In genomic region chr4:109172301-109172700, GRCh38 we compare ENCODE assay signal across 25 cellular contexts.
DNase-seq lines count a peak whose midpoint lies in the region; ATAC-seq, FAIRE-seq and TF ChIP-seq lines count a peak whose summit lies in the region.
"Had no signal": no experiment of that assay in that cellular context is flagged by ENCODE, and none has a peak within 500 bp of the region (broad histone marks: within the 10 kb centered on the region; RNA-seq: fewer than 3 reads in every experiment).

No MANE protein-coding gene starts in this region.

- no peak overlapping the region for H3K27ac ChIP-seq in K562 (ENCODE audit: extremely low read depth, low read depth, low read length)
- H3K27ac ChIP-seq: 22Rv1; A549; BLaER1 treated with 17β-estradiol and CSF1 and Interleukin-3, amounts not matched to agents 10 nM and 100 nM; C4-2B had no signal

- H3K36me3 ChIP-seq in K562 (ENCODE audit: control insufficient read depth, insufficient read depth, low read length) = no peaks in the 10 kb centered on the region
- H3K36me3 ChIP-seq: BLaER1 treated with 17β-estradiol and CSF1 and Interleukin-3, amounts not matched to agents 10 nM and 100 nM had no signal

- FAIRE-seq in D721Med (lab: Jason Lieb, UNC) = peak; percentile 29
- no peak for FAIRE-seq in K562 (lab: Jason Lieb, UNC)
- FAIRE-seq: A549, GM12878, GM12892, GM18507, GM19239 had no signal

- no peak overlapping the region for H3K4me2 ChIP-seq in K562 (ENCODE audit: insufficient read depth, low read length)
- H3K4me2 ChIP-seq: A549; BLaER1 treated with 17β-estradiol and CSF1 and Interleukin-3, amounts not matched to agents 10 nM and 100 nM had no signal

- peaks cover 5 to 32% of the 10 kb centered on the region in 2 experiments; a peak in 3 of 5 replicates for H3K4me1 ChIP-seq in K562 (replicated peaks in 1 of 2; ENCODE audit: control insufficient read depth in 2 of 2, insufficient read depth in 2 of 2, low read length in 2 of 2)
- H3K4me1 ChIP-seq: A549; BLaER1 treated with 17β-estradiol and CSF1 and Interleukin-3, amounts not matched to agents 10 nM and 100 nM; Caco-2 had no signal

- H3K27me3 Mint-ChIP-seq in activated CD8-positive, alpha-beta T cell treated with anti-CD3 and anti-CD28 coated beads for 36 hours = peaks cover 1% of the 10 kb centered on the region
- H3K27me3 Mint-ChIP-seq: B cell; CD4-positive, alpha-beta T cell had no signal

- intact Hi-C loops in K562 (cut with micrococcal nuclease) (loop anchor here (5.0 kb wide), 1 partner anchor 120 kb away; no protein-coding TSS in a partner anchor), left cardiac atrium (cut with DNase I) (no loop called here)
- intact Hi-C loops in activated CD8-positive, alpha-beta T cell treated with anti-CD3 and anti-CD28 coated beads for 36 hours (cut with micrococcal nuclease) = no loop called here

- TF ChIP-seq CTCF in D721Med (IDR thresholded peaks at IDR 0.05; ENCODE audit: insufficient read depth, missing control alignments) (no peak), K562 (IDR thresholded peaks at IDR 0.05 in 2 of 3, conservative IDR thresholded peaks at IDR 0.05 in 1 of 3; ENCODE audit: insufficient read depth in 2 of 3, low read depth in 1 of 3, low read length in 3 of 3) (no peak), retinal pigment epithelial cell (conservative IDR thresholded peaks at IDR 0.05; ENCODE audit: low read depth, low read length) (no peak)
- no peak for TF ChIP-seq CTCF in activated CD8-positive, alpha-beta T cell treated with anti-CD3 and anti-CD28 coated beads for 36 hours (IDR thresholded peaks at IDR 0.05)

- H3K9me1 ChIP-seq in K562 (ENCODE audit: control insufficient read depth, insufficient read depth, low read length) = no peaks in the 10 kb centered on the region

- no peak for TF ChIP-seq POLR2A in K562 (conservative IDR thresholded peaks at IDR 0.05)

- no peaks in the 10 kb centered on the region for H4K20me1 ChIP-seq in K562 (replicated peaks; ENCODE audit: control insufficient read depth, insufficient read depth, low read length)
- H4K20me1 ChIP-seq: BLaER1 treated with 17β-estradiol and CSF1 and Interleukin-3, amounts not matched to agents 10 nM and 100 nM had no signal

- CTCF ChIA-PET in K562 (lab: Yijun Ruan, JAX; ENCODE audit: low intra/inter-chr PET ratio) = no interaction called here
- CTCF ChIA-PET in activated CD8-positive, alpha-beta T cell treated with anti-CD3 and anti-CD28 coated beads for 36 hours (lab: Charles Lee) = no interaction called here

- no peaks in the 10 kb centered on the region for H3K36me3 Mint-ChIP-seq in activated CD8-positive, alpha-beta T cell treated with anti-CD3 and anti-CD28 coated beads for 36 hours (ENCODE audit: low read depth)
- H3K36me3 Mint-ChIP-seq: CD8-positive, alpha-beta T cell had no signal

- H3K9ac ChIP-seq in K562 (ENCODE audit: insufficient read depth in 1 of 2, low read depth in 2 of 2, low read length in 2 of 2) = no peak overlapping the region
- H3K9ac ChIP-seq: BLaER1 treated with 17β-estradiol and CSF1 and Interleukin-3, amounts not matched to agents 10 nM and 100 nM had no signal

- H3K9me3 Mint-ChIP-seq in activated CD8-positive, alpha-beta T cell treated with anti-CD3 and anti-CD28 coated beads for 36 hours = no peaks in the 10 kb centered on the region
- H3K9me3 Mint-ChIP-seq: CD4-positive, alpha-beta T cell; CD8-positive, alpha-beta T cell had no signal

- H3K4me3 Mint-ChIP-seq in activated CD8-positive, alpha-beta T cell treated with anti-CD3 and anti-CD28 coated beads for 36 hours = no peak overlapping the region
- H3K4me3 Mint-ChIP-seq: B cell; CD4-positive, alpha-beta T cell; CD8-positive, alpha-beta T cell had no signal

- TF ChIP-seq EP300 in K562 (IDR thresholded peaks at IDR 0.05; ENCODE audit: low read length) = no peak

- peak overlapping the region; percentile 28 for H2AFZ ChIP-seq in K562 (ENCODE audit: low read depth, low read length)

- no peaks in the 10 kb centered on the region for H3K4me1 Mint-ChIP-seq in activated CD8-positive, alpha-beta T cell treated with anti-CD3 and anti-CD28 coated beads for 36 hours (ENCODE audit: low read depth)
- H3K4me1 Mint-ChIP-seq: B cell had no signal

- DNase-seq in D721Med (ENCODE audit: insufficient read length, low spot score) (no peak), NCI-H82 treated with DMSO at 0.1 percent for 48 hours (lab: John Stamatoyannopoulos, UW; ENCODE audit: unreplicated experiment) (peak; percentile 58), K562 (ENCODE audit: extremely low read depth in 1 of 4, low spot score in 3 of 4) (no peak), retinal pigment epithelial cell (ENCODE audit: low read depth) (peak; percentile 65), left cardiac atrium (no peak)
- no peak for DNase-seq in activated CD8-positive, alpha-beta T cell treated with anti-CD3 and anti-CD28 coated beads for 36 hours
- DNase-seq: AML-193; Caco-2; Calu3; CD4-positive, alpha-beta T cell; CD8-positive, alpha-beta T cell; DMS79; DND-41; EL; GDM1 had no signal

- ATAC-seq in K562 (no peak), GM18873 (IDR thresholded peaks at IDR 0.05; ENCODE audit: low FRiP score, unreplicated experiment) (no peak), left cardiac atrium (no peak)
- ATAC-seq in activated CD8-positive, alpha-beta T cell treated with anti-CD3 and anti-CD28 coated beads for 36 hours = no peak
- ATAC-seq: A549; CD8-positive, alpha-beta T cell; GM12878 had no signal

- in situ Hi-C loops in K562 (cut with MboI) = no loop called here

- no peaks in the 10 kb centered on the region for H3K27me3 ChIP-seq in K562 (ENCODE audit: control insufficient read depth in 2 of 2, insufficient read depth in 2 of 2, low read length in 2 of 2)
- H3K27me3 ChIP-seq: BLaER1 treated with 17β-estradiol and CSF1 and Interleukin-3, amounts not matched to agents 10 nM and 100 nM had no signal

- POLR2A ChIA-PET in K562 (lab: Yijun Ruan, JAX) = no interaction called here
- POLR2A ChIA-PET in activated CD8-positive, alpha-beta T cell treated with anti-CD3 and anti-CD28 coated beads for 36 hours (lab: Charles Lee) = no interaction called here

- WGBS in K562 (ENCODE audit: insufficient coverage, low coverage, missing lambda C conversion rate) = 27% methylated on average over 4 of the region's 4 CpGs

- H3K4me3 ChIP-seq in K562 (no peak overlapping the region), retinal pigment epithelial cell (ENCODE audit: low read length) (no peak overlapping the region)
- H3K4me3 ChIP-seq: A549; BLaER1 treated with 17β-estradiol and CSF1 and Interleukin-3, amounts not matched to agents 10 nM and 100 nM; GM12878 had no signal

- H3K9me3 ChIP-seq in K562 (replicated peaks; ENCODE audit: control insufficient read depth, insufficient read depth, low read depth, low read length) = no peaks in the 10 kb centered on the region; the same call in 1 of the 2 replicates
- H3K9me3 ChIP-seq: A549; BLaER1 treated with 17β-estradiol and CSF1 and Interleukin-3, amounts not matched to agents 10 nM and 100 nM; Caco-2 had no signal

- H3K27ac Mint-ChIP-seq in activated CD8-positive, alpha-beta T cell treated with anti-CD3 and anti-CD28 coated beads for 36 hours = no peak overlapping the region
- H3K27ac Mint-ChIP-seq: B cell; CD4-positive, alpha-beta T cell; CD8-positive, alpha-beta T cell had no signal

- no peaks in the 10 kb centered on the region for H3K79me2 ChIP-seq in K562 (ENCODE audit: control insufficient read depth, insufficient read depth, low read length)

- no peak for TF ChIP-seq RAD21 in K562 (CRISPR knock-in tag; conservative IDR thresholded peaks at IDR 0.05 in 1 of 2, IDR thresholded peaks at IDR 0.05 in 1 of 2)

- no TSS peak for BruUV-seq in K562 (replicated peaks; lab: Mats Ljungman, UMichigan)

TF ChIP-seq in K562, 482 proteins besides CTCF, POLR2A, EP300 and RAD21 (continues in another document):
- TF ChIP-seq NFE2 (IDR thresholded peaks at IDR 0.05; ENCODE audit: low read depth) (no peak), MNT (conservative IDR thresholded peaks at IDR 0.05) (no peak), ZNF707 (CRISPR knock-in tag; conservative IDR thresholded peaks at IDR 0.05) (no peak), TEAD1 (CRISPR knock-in tag; IDR thresholded peaks at IDR 0.05) (no peak), IRF1 (CRISPR knock-in tag; IDR thresholded peaks at IDR 0.05; ENCODE audit: borderline replicate concordance) (no peak), MLX (CRISPR knock-in tag; conservative IDR thresholded peaks at IDR 0.05) (no peak), CHD2 (IDR thresholded peaks at IDR 0.05; ENCODE audit: low read depth, low read length) (no peak), BRCA1 (IDR thresholded peaks at IDR 0.05) (no peak), BRCA1 (CRISPR knock-in tag; IDR thresholded peaks at IDR 0.05) (no peak), ZBTB7A (IDR thresholded peaks at IDR 0.05; ENCODE audit: borderline replicate concordance, control insufficient read depth, low read depth, low read length) (no peak), FOXA1 (IDR thresholded peaks at IDR 0.05; ENCODE audit: borderline replicate concordance) (no peak)

Comparison
In these comparisons a context has a peak if more than half of its experiments do, and no peak if none do; other contexts are left out.
1. DNase-seq: peak in NCI-H82 treated with DMSO at 0.1 percent for 48 hours (single experiment) and retinal pigment epithelial cell (single experiment); none in D721Med (single experiment), K562 (0 of 4), left cardiac atrium (single experiment) and activated CD8-positive, alpha-beta T cell treated with anti-CD3 and anti-CD28 coated beads for 36 hours (single experiment).